ENCODE assay signal across 14 cellular contexts in the genomic region with DNA sequence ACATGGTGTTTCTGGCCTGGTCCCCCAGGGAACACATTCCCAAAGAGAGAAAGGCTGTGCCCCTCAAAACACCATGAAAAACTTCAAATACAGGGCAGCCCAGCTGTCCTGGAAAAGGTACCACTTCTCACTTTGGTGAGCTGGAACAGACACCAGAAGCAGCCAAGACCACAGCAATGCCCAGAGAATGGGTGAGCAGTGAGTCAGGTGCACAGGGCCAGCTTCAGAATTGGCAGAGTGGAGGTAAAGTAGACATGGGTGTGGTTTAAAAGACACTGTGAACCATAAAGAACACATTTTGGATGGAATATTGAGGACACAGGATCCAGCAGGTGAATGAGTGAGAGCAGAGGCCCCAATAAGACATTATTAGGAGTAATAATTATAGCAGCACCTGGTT. TPM values are rescaled to one million over a fixed set of nuclear protein-coding genes. Genes with fewer than 3 reads are reported as not detected.
DNase-seq lines count a peak whose midpoint lies in the region; ATAC-seq and TF ChIP-seq lines count a peak whose summit lies in the region.
"Had no signal": no experiment of that assay in that cellular context is flagged by ENCODE, and none has a peak within 500 bp of the region (broad histone marks: within the 10 kb centered on the region; RNA-seq: fewer than 3 reads in every experiment).

No MANE protein-coding gene starts in this region.

- POLR2A ChIA-PET in T-cell (lab: Charles Lee) = no interaction called here

- no peaks in the 10 kb centered on the region for H3K4me1 Mint-ChIP-seq in T-cell
- H3K4me1 Mint-ChIP-seq: CD4-positive, alpha-beta memory T cell had no signal

- TF ChIP-seq CTCF in right atrium auricular region (IDR thresholded peaks at IDR 0.05) (no peak), esophagus muscularis mucosa (IDR thresholded peaks at IDR 0.05) (no peak)

- TF ChIP-seq POLR2A in esophagus muscularis mucosa (IDR thresholded peaks at IDR 0.05; ENCODE audit: low read depth) = no peak

- no peaks in the 10 kb centered on the region for H3K36me3 Mint-ChIP-seq in T-cell
- H3K36me3 Mint-ChIP-seq: CD4-positive, alpha-beta memory T cell had no signal

- H3K27me3 ChIP-seq in right atrium auricular region = no peaks in the 10 kb centered on the region
- H3K27me3 ChIP-seq in esophagus muscularis mucosa = no peaks in the 10 kb centered on the region
- H3K27me3 ChIP-seq in skeletal muscle tissue (ENCODE audit: control insufficient read depth in 3 of 3, insufficient read depth in 3 of 3, low read length in 3 of 3) = no peaks in the 10 kb centered on the region

- H3K36me3 ChIP-seq in right atrium auricular region = no peaks in the 10 kb centered on the region
- H3K36me3 ChIP-seq in esophagus muscularis mucosa = peaks cover 0 to 7% (median 0%) of the 10 kb centered on the region in 4 donors
- peaks cover 0 to 4% (median 0%) of the 10 kb centered on the region in 3 donors for H3K36me3 ChIP-seq in skeletal muscle tissue (ENCODE audit: control insufficient read depth in 3 of 3, insufficient read depth in 3 of 3, low read length in 3 of 3)

- intact Hi-C loops in Right ventricle myocardium inferior (cut with DNase I) (loop anchor here (2.0 kb wide), 1 partner anchor 56 kb away; no protein-coding TSS in a partner anchor), esophagus muscularis mucosa (cut with DNase I) (no loop called here)

- H3K27me3 Mint-ChIP-seq in T-cell = no peaks in the 10 kb centered on the region
- H3K27me3 Mint-ChIP-seq: CD4-positive, alpha-beta memory T cell had no signal

- H3K4me1 ChIP-seq in right atrium auricular region (peaks cover 0 to 35% of the 10 kb centered on the region in 2 donors), esophagus muscularis mucosa (peaks cover 50 to 88% (median 85%) of the 10 kb centered on the region in 4 donors), skeletal muscle tissue (ENCODE audit: control insufficient read depth in 3 of 3, insufficient read depth in 3 of 3, low read length in 3 of 3) (peaks cover 47 to 54% (median 53%) of the 10 kb centered on the region in 3 donors)

- H3K4me3 Mint-ChIP-seq in T-cell = no peak overlapping the region
- H3K4me3 Mint-ChIP-seq: CD4-positive, alpha-beta memory T cell had no signal

- CTCF ChIA-PET in T-cell (lab: Charles Lee) = no interaction called here

- no peak for TF ChIP-seq EP300 in esophagus muscularis mucosa (IDR thresholded peaks at IDR 0.05)

- H3K4me3 ChIP-seq in right atrium auricular region = no peak overlapping the region
- H3K4me3 ChIP-seq in esophagus muscularis mucosa = no peak overlapping the region
- peak overlapping the region in 1 of 3 donors; percentile 32 for H3K4me3 ChIP-seq in skeletal muscle tissue (ENCODE audit: low read length in 3 of 3)
- H3K4me3 ChIP-seq: PC-9 had no signal

- no peak for DNase-seq in right atrium auricular region (ENCODE audit: low spot score)
- DNase-seq in Right ventricle myocardium inferior (ENCODE audit: missing footprints) = no peak
- no peak for DNase-seq in esophagus muscularis mucosa (ENCODE audit: extremely low spot score)
- DNase-seq in T-cell = no peak
- DNase-seq in left lobe of liver (ENCODE audit: low spot score) = no peak
- DNase-seq: ACHN; CD4-positive, alpha-beta memory T cell; EL; KBM-7; NCI-H187 treated with DMSO at 0.1 percent for 48 hours; NCI-H446; PC-9 had no signal

- no peaks in the 10 kb centered on the region for H3K9me3 ChIP-seq in right atrium auricular region
- no peaks in the 10 kb centered on the region for H3K9me3 ChIP-seq in esophagus muscularis mucosa
- no peaks in the 10 kb centered on the region for H3K9me3 ChIP-seq in skeletal muscle tissue (ENCODE audit: control insufficient read depth in 3 of 3, low read length in 3 of 3)

- H3K9ac ChIP-seq in skeletal muscle tissue (ENCODE audit: low read depth in 1 of 3, low read length in 3 of 3) = no peak overlapping the region

- peaks cover 0 to 8% (median 2%) of the 10 kb centered on the region in 3 donors for H3K9me3 Mint-ChIP-seq in T-cell

- no peak for ATAC-seq in Right ventricle myocardium inferior
- no peak for ATAC-seq in HG03159 (IDR thresholded peaks at IDR 0.05; ENCODE audit: unreplicated experiment)
- ATAC-seq in T-cell (replicated peaks in 1 of 4) = no peak
- no peak for ATAC-seq in left lobe of liver

- H3K27ac Mint-ChIP-seq in T-cell = no peak overlapping the region
- H3K27ac Mint-ChIP-seq: CD4-positive, alpha-beta memory T cell had no signal

- H3K27ac ChIP-seq in right atrium auricular region = peak overlapping the region; percentile 9 to 46
- peak overlapping the region; percentile 53 to 62 (median 56) for H3K27ac ChIP-seq in esophagus muscularis mucosa (replicated peaks in 1 of 4)
- peak overlapping the region; percentile 56 for H3K27ac ChIP-seq in skeletal muscle tissue (ENCODE audit: low read depth, low read length)
- H3K27ac ChIP-seq: PC-9 had no signal

RNA-seq across cellular contexts. Expression of a gene that starts 51.3 kb away (rescaled TPM):
- 1 to 10 TPM; 3.8 to 4.4 TPM for total RNA-seq in right atrium auricular region
- 7.8 TPM for total RNA-seq in Right ventricle myocardium inferior
- total RNA-seq in esophagus muscularis mucosa = 10 to 100 TPM; 45.1 to 62.9 (median 53.1) TPM
- 31.8 TPM for total RNA-seq in skeletal muscle tissue
- not detected for total RNA-seq in T-cell
- total RNA-seq in left lobe of liver = 1.3 TPM
- total RNA-seq: CD4-positive, alpha-beta memory T cell; PC-9 had no signal
